In genomic region chr19:10408511-10409291, GRCh38 we compare ENCODE assay signal across 1 cellular context.
TF ChIP-seq lines count a peak whose summit lies in the region.

No MANE protein-coding gene starts in this region.

TF ChIP-seq in HepG2, 621 proteins besides CTCF, POLR2A, EP300 and RAD21:
- TF ChIP-seq ZNF335 (CRISPR knock-in tag; IDR thresholded peaks at IDR 0.05) (no peak), HMGA1 (CRISPR knock-in tag; conservative IDR thresholded peaks at IDR 0.05) (no peak), PAF1 (CRISPR knock-in tag; IDR thresholded peaks at IDR 0.05) (no peak), ZNF816 (CRISPR knock-in tag; IDR thresholded peaks at IDR 0.05; ENCODE audit: borderline replicate concordance) (no peak), AGO2 (optimal IDR thresholded peaks at IDR 0.05; ENCODE audit: low read depth, low read length) (no peak), TOPORS (CRISPR knock-in tag; IDR thresholded peaks at IDR 0.05) (no peak), ARNT2 (CRISPR knock-in tag; IDR thresholded peaks at IDR 0.05; ENCODE audit: low read depth) (no peak), PCBP2 (optimal IDR thresholded peaks at IDR 0.05; ENCODE audit: low read depth, low read length, poor library complexity, severe bottlenecking) (no peak), SAP130 (CRISPR knock-in tag; IDR thresholded peaks at IDR 0.05; ENCODE audit: low read depth) (no peak), RXRB (CRISPR knock-in tag; IDR thresholded peaks at IDR 0.05; ENCODE audit: borderline replicate concordance) (no peak)
